15 cellular contexts compared by ENCODE assay signal in the genomic region with DNA sequence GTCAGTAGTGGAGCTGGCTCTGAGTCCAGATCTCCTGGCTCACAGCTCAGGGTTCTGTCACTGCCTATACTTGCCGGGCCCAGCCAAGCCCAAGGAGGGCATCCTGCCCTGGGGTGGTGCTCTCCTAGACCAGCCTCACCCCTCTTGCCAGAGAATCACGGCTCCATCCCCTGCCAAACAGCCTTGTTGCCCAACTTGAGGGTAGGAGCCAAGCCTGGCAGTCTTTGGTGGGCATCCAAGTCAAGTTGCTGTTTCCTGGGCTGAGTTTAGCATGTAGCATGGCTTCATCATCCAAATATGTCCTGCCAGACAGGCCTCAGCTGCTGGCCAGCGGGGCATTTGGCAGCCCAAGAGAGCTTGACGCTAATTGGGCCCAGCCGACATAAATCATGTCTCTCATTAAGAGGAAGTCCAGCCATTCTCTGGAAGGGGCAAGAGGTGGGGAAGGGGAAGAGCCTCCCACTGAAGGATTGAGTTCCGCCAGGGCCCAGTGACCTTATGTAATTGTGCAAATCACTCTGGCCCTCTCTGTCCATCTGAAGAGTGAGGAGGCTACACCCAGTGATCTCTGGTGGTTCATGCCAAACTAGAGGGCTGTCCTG. TPM values are rescaled to one million over a fixed set of nuclear protein-coding genes. Genes with fewer than 3 reads are reported as not detected.
A peak's percentile ranks its signal among the peaks of the same experiment; 100 is the strongest.
DNase-seq lines count a peak whose midpoint lies in the region; ATAC-seq and TF ChIP-seq lines count a peak whose summit lies in the region.
"Had no signal": no experiment of that assay in that cellular context is flagged by ENCODE, and none has a peak within 500 bp of the region (broad histone marks: within the 10 kb centered on the region; RNA-seq: fewer than 3 reads in every experiment).

No MANE protein-coding gene starts in this region.

- H3K4me3 Mint-ChIP-seq in CD4-positive, alpha-beta T cell = no peak overlapping the region
- H3K4me3 Mint-ChIP-seq: T-helper 2 cell treated with Interferon-gamma antibody and Interleukin-4, amounts not matched to agents 5 μg/mL and 100 μg/mL, for 36 hours had no signal

- no peak overlapping the region for H3K27ac Mint-ChIP-seq in CD4-positive, alpha-beta T cell
- H3K27ac Mint-ChIP-seq: progenitor cell of endocrine pancreas; T-helper 2 cell treated with Interferon-gamma antibody and Interleukin-4, amounts not matched to agents 5 μg/mL and 100 μg/mL, for 36 hours had no signal

- H3K27ac ChIP-seq in coronary artery (peak overlapping the region; percentile 82 to 85), psoas muscle (peak overlapping the region; percentile 73)
- no peak overlapping the region for H3K27ac ChIP-seq in CD4-positive, alpha-beta T cell (ENCODE audit: low read depth, low read length)

- peaks cover 6% of the 10 kb centered on the region for H3K4me1 ChIP-seq in psoas muscle
- H3K4me1 ChIP-seq: BE2C had no signal

- intact Hi-C loops in left ventricle myocardium superior (cut with micrococcal nuclease) (no loop called here), psoas muscle (cut with DNase I) (no loop called here)
- intact Hi-C loops in CD4-positive, alpha-beta T cell (cut with DNase I, micrococcal nuclease) = no loop called here

- H3K36me3 Mint-ChIP-seq in CD4-positive, alpha-beta T cell (ENCODE audit: low read depth) = no peaks in the 10 kb centered on the region

- H3K27me3 ChIP-seq in MG63 (no peaks in the 10 kb centered on the region), psoas muscle (ENCODE audit: insufficient read depth in 3 of 3, low read length in 2 of 3) (no peaks in the 10 kb centered on the region)
- H3K27me3 ChIP-seq in CD4-positive, alpha-beta T cell (ENCODE audit: control insufficient read depth, insufficient read depth, low read length) = no peaks in the 10 kb centered on the region
- H3K27me3 ChIP-seq: BE2C had no signal

- H3K9me3 ChIP-seq in MG63 (no peaks in the 10 kb centered on the region), psoas muscle (no peaks in the 10 kb centered on the region)
- H3K9me3 ChIP-seq in CD4-positive, alpha-beta T cell (ENCODE audit: control insufficient read depth, low read length) = no peaks in the 10 kb centered on the region
- H3K9me3 ChIP-seq: BE2C had no signal

- H3K4me1 Mint-ChIP-seq in CD4-positive, alpha-beta T cell (ENCODE audit: low read depth) = no peaks in the 10 kb centered on the region

- POLR2A ChIA-PET in CD4-positive, alpha-beta T cell (lab: Charles Lee) = no interaction called here

- peak; percentile 96 for ATAC-seq in left ventricle myocardium superior
- ATAC-seq in psoas muscle = peak; percentile 95 to 97 (median 96)
- ATAC-seq in HG02759 (IDR thresholded peaks at IDR 0.05; ENCODE audit: unreplicated experiment) = no peak
- ATAC-seq in CD4-positive, alpha-beta T cell (ENCODE audit: poor library complexity) = no peak

- TF ChIP-seq CTCF in coronary artery (IDR thresholded peaks at IDR 0.05) (no peak), psoas muscle (IDR thresholded peaks at IDR 0.05) (no peak)
- TF ChIP-seq CTCF in CD4-positive, alpha-beta T cell (IDR thresholded peaks at IDR 0.05) = no peak

- H3K4me3 ChIP-seq in MG63 (no peak overlapping the region), coronary artery (no peak overlapping the region), psoas muscle (no peak overlapping the region)

- H3K9me3 Mint-ChIP-seq in CD4-positive, alpha-beta T cell = no peaks in the 10 kb centered on the region
- H3K9me3 Mint-ChIP-seq: T-helper 2 cell treated with Interferon-gamma antibody and Interleukin-4, amounts not matched to agents 5 μg/mL and 100 μg/mL, for 36 hours had no signal

- CTCF ChIA-PET in CD4-positive, alpha-beta T cell (lab: Charles Lee) = no interaction called here

- peaks cover 69% of the 10 kb centered on the region for H3K27me3 Mint-ChIP-seq in CD4-positive, alpha-beta T cell

- no peaks in the 10 kb centered on the region for H3K36me3 ChIP-seq in MG63
- no peaks in the 10 kb centered on the region for H3K36me3 ChIP-seq in psoas muscle (ENCODE audit: insufficient read depth in 1 of 2, low read depth in 1 of 2)
- H3K36me3 ChIP-seq: BE2C had no signal

- WGBS in psoas muscle, 3 donors = 15 to 34% (median 29%) methylated on average over 6 of the region's 6 CpGs

- DNase-seq in MG63 (peak; percentile 99), coronary artery (ENCODE audit: low spot score) (peak; percentile 95), left ventricle myocardium superior (peak; percentile 66), psoas muscle (peak; percentile 79 to 89), iPS-NIHi11 (ENCODE audit: low spot score) (no peak), NCI-H2107 treated with DMSO at 0.1 percent for 48 hours (lab: John Stamatoyannopoulos, UW; ENCODE audit: unreplicated experiment) (no peak)
- DNase-seq in CD4-positive, alpha-beta T cell = no peak
- DNase-seq: BE2C; DND-41; NCI-H1092 treated with DMSO at 0.1 percent for 48 hours; stimulated activated CD4-positive, alpha-beta T cell treated with anti-CD3 and anti-CD28 coated beads, Interleukin-2, amount 100 ng/mL, for 48 hours had no signal

RNA-seq across cellular contexts. Expression of a gene that starts 22.6 kb away (rescaled TPM):
- total RNA-seq in MG63 (2014; rRNA removed; shearing (Covaris generic); ENCODE audit: low replicate concordance) = 0.72 and 1.7 TPM in 2 replicates
- total RNA-seq in left ventricle myocardium superior (0.92 TPM), psoas muscle (under 1 TPM; 0.42 to 0.76 (median 0.51) TPM)
- under 1 TPM; 0.08 to 0.32 (median 0.20) TPM for polyA plus RNA-seq in psoas muscle
- total RNA-seq in CD4-positive, alpha-beta T cell = not detected
- total RNA-seq: mononuclear cell had no signal

Comparison
In these comparisons a context has a peak if more than half of its experiments do, and no peak if none do; other contexts are left out.
1. DNase-seq: peak in MG63 (single experiment), coronary artery (single experiment), left ventricle myocardium superior (single experiment) and psoas muscle (2 of 2); none in iPS-NIHi11 (single experiment), CD4-positive, alpha-beta T cell (0 of 10) and NCI-H2107 treated with DMSO at 0.1 percent for 48 hours (single experiment).
2. ATAC-seq: peak in left ventricle myocardium superior (single experiment) and psoas muscle (4 of 4); none in HG02759 (single experiment) and CD4-positive, alpha-beta T cell (single experiment).